In genomic region chr20:21125072-21125848, GRCh38 we compare ENCODE assay signal across 8 cellular contexts. TPM values are rescaled to one million over a fixed set of nuclear protein-coding genes. Genes with fewer than 3 reads are reported as not detected.
A peak's percentile ranks its signal among the peaks of the same experiment; 100 is the strongest.
DNase-seq lines count a peak whose midpoint lies in the region; FAIRE-seq and TF ChIP-seq lines count a peak whose summit lies in the region.

No MANE protein-coding gene starts in this region.

- 2% methylated on average over 20 to 25 of the region's 25 CpGs for WGBS in GM23248 (ENCODE audit: low coverage in 1 of 2, low lambda C conversion rate in 2 of 2, missing lambda C conversion rate in 2 of 2), 2 experiments

- H3K9me2 ChIP-seq in GM23248 (ENCODE audit: insufficient read depth): no peaks in the 10 kb centered on the region

- H3K9me3 ChIP-seq in GM23248 (ENCODE audit: low read depth): no peaks in the 10 kb centered on the region
- no peaks in the 10 kb centered on the region for H3K9me3 ChIP-seq in SJCRH30 (replicated peaks)
- H3K9me3 ChIP-seq in endothelial cell of umbilical vein (replicated peaks; ENCODE audit: control insufficient read depth, insufficient read depth, low read length): no peaks in the 10 kb centered on the region
- H3K9me3 ChIP-seq in mucosa of stomach (ENCODE audit: control insufficient read depth, low read length): no peaks in the 10 kb centered on the region

- peaks cover 6% of the 10 kb centered on the region; the same call in 1 of the 2 replicates for H3F3A ChIP-seq in GM23248 (ENCODE audit: insufficient read depth)

- intact Hi-C loops in endothelial cell of umbilical vein (cut with micrococcal nuclease): loop anchor here (2.0 to 10.0 kb wide), 6 partner anchors 24 to 270 kb away; partner anchors contain the start of genes NKX2-4 and XRN2

- no peak for TF ChIP-seq POLR2A in endothelial cell of umbilical vein (IDR thresholded peaks at IDR 0.05; ENCODE audit: low read depth, low read length)

- in situ Hi-C loops in GM23248 (cut with MboI): no loop called here

- TF ChIP-seq RAD21 in Ishikawa (IDR thresholded peaks at IDR 0.05; ENCODE audit: low read depth): no peak

- peak in 1 of 2 donors; percentile 15 for TF ChIP-seq CTCF in endothelial cell of umbilical vein (IDR thresholded peaks at IDR 0.05; ENCODE audit: extremely low read depth in 1 of 2, insufficient read depth in 1 of 2, low read depth in 1 of 2, low read length in 2 of 2)

- no peak for TF ChIP-seq EP300 in Ishikawa (IDR thresholded peaks at IDR 0.05; ENCODE audit: borderline replicate concordance)

- H3K36me3 ChIP-seq in GM23248 (ENCODE audit: low read depth) (no peaks in the 10 kb centered on the region), SJCRH30 (no peaks in the 10 kb centered on the region), endothelial cell of umbilical vein (ENCODE audit: control insufficient read depth in 2 of 2, extremely low read depth in 1 of 2, insufficient read depth in 2 of 2, low read length in 2 of 2) (no peaks in the 10 kb centered on the region), mucosa of stomach (ENCODE audit: control insufficient read depth, insufficient read depth, low read length) (no peaks in the 10 kb centered on the region)

- H3K27ac ChIP-seq in GM23248 (peak overlapping the region; percentile 49), SJCRH30 (peak overlapping the region; percentile 45; the same call in 1 of the 2 replicates), endothelial cell of umbilical vein (ENCODE audit: insufficient read depth, low read depth, low read length) (no peak overlapping the region)

- no peak for FAIRE-seq in endothelial cell of umbilical vein (lab: Jason Lieb, UNC)

- no peaks in the 10 kb centered on the region for H4K20me1 ChIP-seq in GM23248 (ENCODE audit: insufficient read depth)
- no peaks in the 10 kb centered on the region for H4K20me1 ChIP-seq in endothelial cell of umbilical vein (replicated peaks; ENCODE audit: control insufficient read depth, extremely low read depth, insufficient read depth, low read length)

- CTCF ChIA-PET in endothelial cell of umbilical vein (lab: Charles Lee): interaction anchor here (0.6 to 2.7 kb wide), 9 partner anchors 9 to 380 kb away, joined by 3 to 14 read pairs (median 3); no protein-coding TSS in a partner anchor

- H3K27me3 ChIP-seq in GM23248 (replicated peaks; ENCODE audit: insufficient read depth) (no peaks in the 10 kb centered on the region), SJCRH30 (no peaks in the 10 kb centered on the region), endothelial cell of umbilical vein (ENCODE audit: control insufficient read depth in 2 of 2, insufficient read depth in 2 of 2, low read length in 2 of 2) (peaks cover 0 to 4% of the 10 kb centered on the region in 2 experiments), mucosa of stomach (ENCODE audit: control insufficient read depth, insufficient read depth, low read length) (no peaks in the 10 kb centered on the region)

- POLR2A ChIA-PET in endothelial cell of umbilical vein (lab: Charles Lee): no interaction called here

- H3K4me1 ChIP-seq in GM23248 (ENCODE audit: insufficient read depth) (peaks cover 8% of the 10 kb centered on the region), SJCRH30 (no peaks in the 10 kb centered on the region), endothelial cell of umbilical vein (ENCODE audit: control insufficient read depth, extremely low read depth, insufficient read depth, low read length) (peaks cover 13% of the 10 kb centered on the region), mucosa of stomach (ENCODE audit: control insufficient read depth, insufficient read depth, low read length) (peaks cover 7% of the 10 kb centered on the region)

- H3K9ac ChIP-seq in GM23248 (peak overlapping the region; percentile 98), endothelial cell of umbilical vein (replicated peaks; ENCODE audit: extremely low read depth, insufficient read depth, low read length) (peak overlapping the region; percentile 1), mucosa of stomach (ENCODE audit: low read length) (peak overlapping the region; percentile 70)

- peak overlapping the region; percentile 64 for H3K4me3 ChIP-seq in GM08714 (ENCODE audit: low read length)
- peak overlapping the region; percentile 95 for H3K4me3 ChIP-seq in GM23248
- peak overlapping the region; percentile 93 for H3K4me3 ChIP-seq in SJCRH30
- peak overlapping the region; percentile 45 to 70 (median 57) for H3K4me3 ChIP-seq in endothelial cell of umbilical vein (replicated peaks in 1 of 3; ENCODE audit: insufficient read depth in 1 of 3, low read depth in 1 of 3, low read length in 3 of 3)
- H3K4me3 ChIP-seq in mucosa of stomach (ENCODE audit: low read length): peak overlapping the region; percentile 80

- peaks cover 27% of the 10 kb centered on the region for H3K79me2 ChIP-seq in GM23248 (ENCODE audit: insufficient read depth)
- no peaks in the 10 kb centered on the region for H3K79me2 ChIP-seq in endothelial cell of umbilical vein (ENCODE audit: control insufficient read depth, insufficient read depth, low read length)

- DNase-seq in GM23248 (peak; percentile 79), SJCRH30 (peak; percentile 75 to 83), endothelial cell of umbilical vein (ENCODE audit: low read depth, low spot score) (no peak), NCI-H187 treated with DMSO at 0.1 percent for 48 hours (lab: John Stamatoyannopoulos, UW) (no peak)
- DNase-seq in activated CD4-positive, CD25-positive, alpha-beta regulatory T cell treated with anti-CD3 and anti-CD28 coated beads, Interleukin-2, amount 50 U/mL, for 72 hours: no peak

- peak overlapping the region; percentile 100 for H2AFZ ChIP-seq in GM23248
- H2AFZ ChIP-seq in endothelial cell of umbilical vein (ENCODE audit: low read depth, low read length): peak overlapping the region; percentile 80

- no TSS peak for BruUV-seq in endothelial cell of umbilical vein (replicated peaks; lab: Mats Ljungman, UMichigan)

- dilution Hi-C loops in endothelial cell of umbilical vein (cut with MboI; ENCODE audit: extremely low pct_ligation_motif_present, low sequenced_read_pairs): no loop called here

- H3K4me2 ChIP-seq in GM23248 (ENCODE audit: unreplicated experiment) (peak overlapping the region; percentile 96), endothelial cell of umbilical vein (ENCODE audit: insufficient read depth, low read length) (peak overlapping the region; percentile 98)

- no peaks in the 10 kb centered on the region for H3K9me1 ChIP-seq in endothelial cell of umbilical vein (replicated peaks; ENCODE audit: control insufficient read depth, extremely low read depth, insufficient read depth, low read length)

TF ChIP-seq in Ishikawa, 13 proteins besides CTCF, POLR2A, EP300 and RAD21:
- TF ChIP-seq TCF12 (IDR thresholded peaks at IDR 0.05; ENCODE audit: low read depth): no peak
- TF ChIP-seq MAX (IDR thresholded peaks at IDR 0.05): 0 out of 2 replicates have a peak, but pooled peaks have one; percentile 4
- no peak for TF ChIP-seq YY1 (IDR thresholded peaks at IDR 0.05; ENCODE audit: low read depth)
- no peak for TF ChIP-seq EGR1 (IDR thresholded peaks at IDR 0.05)
- no peak for TF ChIP-seq ZBTB7A (IDR thresholded peaks at IDR 0.05; ENCODE audit: low read depth)

TF ChIP-seq in endothelial cell of umbilical vein, 7 proteins besides CTCF, POLR2A, EP300 and RAD21:
- TF ChIP-seq FOS (IDR thresholded peaks at IDR 0.05; ENCODE audit: borderline replicate concordance, insufficient read depth, low read length): no peak
- TF ChIP-seq EZH2 (IDR thresholded peaks at IDR 0.05; ENCODE audit: borderline replicate concordance, low read depth, low read length, severe bottlenecking): no peak
- TF ChIP-seq GATA2 (IDR thresholded peaks at IDR 0.05; ENCODE audit: insufficient read depth, insufficient read length, low read depth, low read length): no peak
- no peak for TF ChIP-seq POLR2AphosphoS5 (IDR thresholded peaks at IDR 0.05; ENCODE audit: insufficient read depth, low read depth, low read length)
- no peak for TF ChIP-seq JUN (IDR thresholded peaks at IDR 0.05; ENCODE audit: borderline replicate concordance, insufficient read depth, insufficient read length, low read depth)
- no peak for TF ChIP-seq MYC (IDR thresholded peaks at IDR 0.05; ENCODE audit: low read depth, low read length)
- TF ChIP-seq MAX (IDR thresholded peaks at IDR 0.05; ENCODE audit: insufficient read depth, insufficient read length): no peak

RNA-seq across cellular contexts. Expression of gene KIZ, which starts 0.6 kb away (rescaled TPM):
- total RNA-seq in GM23248 (2014; rRNA removed; shearing (Covaris generic)): 24.5 and 35.9 TPM in 2 replicates
- 15.2 and 15.4 TPM in 2 replicates for polyA plus RNA-seq in GM23248 (2016; fragmentation: Nextera tagmentation; extraction: Ambion mirVana)
- 17.8 and 18.3 TPM in 2 replicates for total RNA-seq in SJCRH30 (2014; rRNA removed; shearing (Covaris generic))
- 7.3 and 9.6 TPM in 2 replicates for total RNA-seq in endothelial cell of umbilical vein
- polyA plus RNA-seq in endothelial cell of umbilical vein: 3.0 and 3.9 TPM in 2 replicates
- 5.0 and 6.0 TPM in 2 replicates for polyA plus RNA-seq in endothelial cell of umbilical vein (2011; cell fraction: cytosol; rRNA removed)
- 18.2 and 18.7 TPM in 2 replicates for polyA plus RNA-seq in endothelial cell of umbilical vein (2011; cell fraction: nucleus; rRNA removed)
- 7.7 and 8.8 TPM in 2 replicates for polyA plus RNA-seq in endothelial cell of umbilical vein (2012)
- 2.6 and 5.1 TPM in 2 replicates for polyA minus RNA-seq in endothelial cell of umbilical vein
- polyA minus RNA-seq in endothelial cell of umbilical vein (2011; cell fraction: cytosol; rRNA and poly(A)+ RNA removed): 8.5 TPM
- 7.4 and 8.8 TPM in 2 replicates for polyA minus RNA-seq in endothelial cell of umbilical vein (2011; cell fraction: nucleus; rRNA and poly(A)+ RNA removed)

RNA-seq across cellular contexts. Expression of gene LINC00237, which starts 19.1 kb away (rescaled TPM):
- total RNA-seq in GM23248 (2014; rRNA removed; shearing (Covaris generic)): not detected in 2 replicates
- polyA plus RNA-seq in GM23248 (2016; fragmentation: Nextera tagmentation; extraction: Ambion mirVana) (not detected in 2 replicates), endothelial cell of umbilical vein (not detected in 2 replicates)
- total RNA-seq in SJCRH30 (2014; rRNA removed; shearing (Covaris generic)): not detected in 2 replicates
- not detected in 2 replicates for total RNA-seq in endothelial cell of umbilical vein
- not detected in 2 replicates for polyA plus RNA-seq in endothelial cell of umbilical vein (2011; cell fraction: cytosol; rRNA removed)
- not detected in 2 replicates for polyA plus RNA-seq in endothelial cell of umbilical vein (2011; cell fraction: nucleus; rRNA removed)
- not detected in 2 replicates for polyA plus RNA-seq in endothelial cell of umbilical vein (2012)
- polyA minus RNA-seq in endothelial cell of umbilical vein: not detected in 2 replicates
- polyA minus RNA-seq in endothelial cell of umbilical vein (2011; cell fraction: cytosol; rRNA and poly(A)+ RNA removed): not detected
- not detected in 2 replicates for polyA minus RNA-seq in endothelial cell of umbilical vein (2011; cell fraction: nucleus; rRNA and poly(A)+ RNA removed)

Comparison
In these comparisons a context has a peak if more than half of its experiments do, and no peak if none do; other contexts are left out.
1. DNase-seq: peak in GM23248 (single experiment) and SJCRH30 (2 of 2); none in endothelial cell of umbilical vein (single experiment), activated CD4-positive, CD25-positive, alpha-beta regulatory T cell treated with anti-CD3 and anti-CD28 coated beads, Interleukin-2, amount 50 U/mL, for 72 hours (single experiment) and NCI-H187 treated with DMSO at 0.1 percent for 48 hours (single experiment).
2. H3K9ac ChIP-seq: peak in every context shown above with its lines; median percentile 98 in GM23248; 70 in mucosa of stomach; 1 in endothelial cell of umbilical vein.
3. Peak in every context shown above with its lines, with median percentiles within 50 percentile points of each other: H3K4me3 ChIP-seq.